ENCODE assay signal across 8 cellular contexts in the genomic region with DNA sequence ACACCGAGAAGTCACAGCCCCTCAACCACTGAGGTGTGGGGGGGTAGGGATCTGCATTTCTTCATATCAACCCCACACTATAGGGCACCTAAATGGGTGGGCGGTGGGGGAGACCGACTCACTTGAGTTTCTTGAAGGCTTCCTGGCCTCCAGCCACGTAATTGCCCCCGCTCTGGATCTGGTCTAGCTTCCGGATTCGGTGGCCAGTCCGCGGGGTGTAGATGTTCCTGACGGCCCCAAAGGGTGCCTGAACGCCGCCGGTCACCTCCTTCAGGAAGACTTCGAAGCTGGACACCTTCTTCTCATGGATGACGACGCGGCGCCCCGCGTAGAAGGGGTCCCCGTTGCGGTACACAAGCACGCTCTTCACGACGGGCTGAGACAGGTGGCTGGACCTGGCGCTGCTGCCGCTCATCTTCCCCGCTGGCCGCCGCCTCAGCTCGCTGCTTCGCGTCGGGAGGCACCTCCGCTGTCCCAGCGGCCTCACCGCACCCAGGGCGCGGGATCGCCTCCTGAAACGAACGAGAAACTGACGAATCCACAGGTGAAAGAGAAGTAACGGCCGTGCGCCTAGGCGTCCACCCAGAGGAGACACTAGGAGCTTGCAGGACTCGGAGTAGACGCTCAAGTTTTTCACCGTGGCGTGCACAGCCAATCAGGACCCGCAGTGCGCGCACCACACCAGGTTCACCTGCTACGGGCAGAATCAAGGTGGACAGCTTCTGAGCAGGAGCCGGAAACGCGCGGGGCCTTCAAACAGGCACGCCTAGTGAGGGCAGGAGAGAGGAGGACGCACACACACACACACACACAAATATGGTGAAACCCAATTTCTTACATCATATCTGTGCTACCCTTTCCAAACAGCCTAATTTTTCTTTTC. TPM values are rescaled to one million over a fixed set of nuclear protein-coding genes. Genes with fewer than 3 reads are reported as not detected.
DNase-seq lines count a peak whose midpoint lies in the region; ATAC-seq and TF ChIP-seq lines count a peak whose summit lies in the region.

DCDC2 (minus strand) TSS at position 724 of the 883 bp plus-strand sequence; CDS start at position 415, 309 bp downstream.

- ATAC-seq in GM19452 (IDR thresholded peaks at IDR 0.05; ENCODE audit: unreplicated experiment) = no peak

- H3K27me3 ChIP-seq in Peyer's patch = no peaks in the 10 kb centered on the region

- no peak for TF ChIP-seq POLR2A in Peyer's patch (IDR thresholded peaks at IDR 0.05)

- H3K36me3 ChIP-seq in Peyer's patch = no peaks in the 10 kb centered on the region

- no peak within 1 kb of the TSS for H3K27ac ChIP-seq in Peyer's patch

- H3K4me3 ChIP-seq in Peyer's patch (peak within 1 kb of the TSS in 3 of 4 donors; percentile 15 to 49 (median 46)), astrocyte of the cerebellum (ENCODE audit: low read depth, low read length) (peak within 1 kb of the TSS; percentile 39)

- in situ Hi-C loops in astrocyte of the cerebellum (cut with HindIII; ENCODE audit: low sequenced_read_pairs) = no loop called here

- peaks cover 0 to 23% (median 0%) of the 10 kb centered on the region in 4 donors for H3K4me1 ChIP-seq in Peyer's patch

- H3K9me3 ChIP-seq in Peyer's patch = no peaks in the 10 kb centered on the region

- DNase-seq in DMS153 treated with DMSO at 0.1 percent for 48 hours (lab: John Stamatoyannopoulos, UW; ENCODE audit: unreplicated experiment) (peak; percentile 76), Peyer's patch (peak; percentile 23 to 79 (median 77)), astrocyte of the cerebellum (ENCODE audit: low read depth) (no peak), iPS-NIHi11 (ENCODE audit: low spot score) (peak; percentile 30), foreskin melanocyte (no peak), NCI-H1930 (lab: John Stamatoyannopoulos, UW) (no peak)
- DNase-seq in stimulated activated CD4-positive, alpha-beta T cell treated with anti-CD3 and anti-CD28 coated beads, Interleukin-12 subunit alpha, Interleukin-12 subunit beta, amount 100 ng/mL, for 4 hours = peak; percentile 30

- no peak for TF ChIP-seq CTCF in Peyer's patch (IDR thresholded peaks at IDR 0.05)
- no peak for TF ChIP-seq CTCF in astrocyte of the cerebellum (IDR thresholded peaks at IDR 0.05; ENCODE audit: low read depth, low read length, missing control alignments)

RNA-seq across cellular contexts. Expression of gene DCDC2, which starts in this region (rescaled TPM):
- total RNA-seq in Peyer's patch = 1 to 10 TPM in 1 of 4 donors, under 1 TPM in 3; 0.27 to 3.3 (median 0.63) TPM

Comparison
In these comparisons a context has a peak if more than half of its experiments do, and no peak if none do; other contexts are left out.
1. DNase-seq: peak in DMS153 treated with DMSO at 0.1 percent for 48 hours (single experiment), Peyer's patch (3 of 3), iPS-NIHi11 (single experiment) and stimulated activated CD4-positive, alpha-beta T cell treated with anti-CD3 and anti-CD28 coated beads, Interleukin-12 subunit alpha, Interleukin-12 subunit beta, amount 100 ng/mL, for 4 hours (single experiment); none in astrocyte of the cerebellum (single experiment), foreskin melanocyte (single experiment) and NCI-H1930 (0 of 2).